Comparison of ENCODE assay signal across 2 cellular contexts in the genomic region with DNA sequence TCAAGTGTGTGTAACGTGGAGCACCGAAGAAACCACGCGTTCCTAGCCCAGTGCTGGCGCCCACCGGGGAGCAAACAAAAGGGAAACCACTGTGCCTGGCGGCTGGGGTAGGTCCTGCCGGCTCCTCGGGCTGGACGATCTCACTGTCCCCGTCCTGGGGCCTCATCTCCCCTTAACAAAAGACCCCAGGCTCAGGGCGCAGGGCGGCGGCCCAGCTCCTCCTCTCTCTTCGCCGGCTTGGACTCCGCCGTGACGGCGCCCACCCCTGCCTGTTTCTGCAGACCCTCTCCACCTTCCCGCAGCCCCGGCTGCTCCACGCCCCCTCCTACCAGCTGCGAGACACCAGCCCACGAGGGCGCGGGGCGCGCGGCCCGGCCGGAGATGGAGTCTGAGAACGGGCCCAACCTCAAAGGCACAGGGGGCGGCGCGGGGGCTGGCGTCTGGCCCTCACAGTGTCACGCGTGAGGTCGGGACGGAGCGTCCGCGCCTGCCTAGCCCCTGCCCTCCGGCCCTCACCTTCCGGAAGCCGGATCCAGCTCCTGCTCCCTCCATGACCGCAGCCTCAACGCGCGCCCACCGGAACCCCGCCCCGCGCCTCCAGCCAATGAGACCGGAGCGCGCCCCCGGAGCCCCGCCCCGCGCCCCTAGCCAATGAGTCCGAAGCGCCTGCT.
TF ChIP-seq lines count a peak whose summit lies in the region.

A gene (minus strand): TSS at position 569 of the 671 bp plus-strand sequence. CDS start 17 bp downstream, at position 552.

TF ChIP-seq in K562, 482 proteins besides CTCF, POLR2A, EP300 and RAD21 (continued from another document and continues in another):
- TF ChIP-seq, protein P1, sequence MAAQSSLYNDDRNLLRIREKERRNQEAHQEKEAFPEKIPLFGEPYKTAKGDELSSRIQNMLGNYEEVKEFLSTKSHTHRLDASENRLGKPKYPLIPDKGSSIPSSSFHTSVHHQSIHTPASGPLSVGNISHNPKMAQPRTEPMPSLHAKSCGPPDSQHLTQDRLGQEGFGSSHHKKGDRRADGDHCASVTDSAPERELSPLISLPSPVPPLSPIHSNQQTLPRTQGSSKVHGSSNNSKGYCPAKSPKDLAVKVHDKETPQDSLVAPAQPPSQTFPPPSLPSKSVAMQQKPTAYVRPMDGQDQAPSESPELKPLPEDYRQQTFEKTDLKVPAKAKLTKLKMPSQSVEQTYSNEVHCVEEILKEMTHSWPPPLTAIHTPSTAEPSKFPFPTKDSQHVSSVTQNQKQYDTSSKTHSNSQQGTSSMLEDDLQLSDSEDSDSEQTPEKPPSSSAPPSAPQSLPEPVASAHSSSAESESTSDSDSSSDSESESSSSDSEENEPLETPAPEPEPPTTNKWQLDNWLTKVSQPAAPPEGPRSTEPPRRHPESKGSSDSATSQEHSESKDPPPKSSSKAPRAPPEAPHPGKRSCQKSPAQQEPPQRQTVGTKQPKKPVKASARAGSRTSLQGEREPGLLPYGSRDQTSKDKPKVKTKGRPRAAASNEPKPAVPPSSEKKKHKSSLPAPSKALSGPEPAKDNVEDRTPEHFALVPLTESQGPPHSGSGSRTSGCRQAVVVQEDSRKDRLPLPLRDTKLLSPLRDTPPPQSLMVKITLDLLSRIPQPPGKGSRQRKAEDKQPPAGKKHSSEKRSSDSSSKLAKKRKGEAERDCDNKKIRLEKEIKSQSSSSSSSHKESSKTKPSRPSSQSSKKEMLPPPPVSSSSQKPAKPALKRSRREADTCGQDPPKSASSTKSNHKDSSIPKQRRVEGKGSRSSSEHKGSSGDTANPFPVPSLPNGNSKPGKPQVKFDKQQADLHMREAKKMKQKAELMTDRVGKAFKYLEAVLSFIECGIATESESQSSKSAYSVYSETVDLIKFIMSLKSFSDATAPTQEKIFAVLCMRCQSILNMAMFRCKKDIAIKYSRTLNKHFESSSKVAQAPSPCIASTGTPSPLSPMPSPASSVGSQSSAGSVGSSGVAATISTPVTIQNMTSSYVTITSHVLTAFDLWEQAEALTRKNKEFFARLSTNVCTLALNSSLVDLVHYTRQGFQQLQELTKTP (IDR thresholded peaks at IDR 0.05; ENCODE audit: low read depth in 1 of 2, partially characterized antibody in 2 of 2): no peak
- no peak for TF ChIP-seq MAFK (IDR thresholded peaks at IDR 0.05; ENCODE audit: low read length)
- TF ChIP-seq ZFX (CRISPR knock-in tag; IDR thresholded peaks at IDR 0.05): 0 out of 2 replicates have a peak, but pooled peaks have one; percentile 8
- no peak for TF ChIP-seq NELFE (IDR thresholded peaks at IDR 0.05; ENCODE audit: insufficient read depth, insufficient read length)
- TF ChIP-seq PTBP1 (IDR thresholded peaks at IDR 0.05; ENCODE audit: low read depth, low read length): no peak
- TF ChIP-seq, protein P2, sequence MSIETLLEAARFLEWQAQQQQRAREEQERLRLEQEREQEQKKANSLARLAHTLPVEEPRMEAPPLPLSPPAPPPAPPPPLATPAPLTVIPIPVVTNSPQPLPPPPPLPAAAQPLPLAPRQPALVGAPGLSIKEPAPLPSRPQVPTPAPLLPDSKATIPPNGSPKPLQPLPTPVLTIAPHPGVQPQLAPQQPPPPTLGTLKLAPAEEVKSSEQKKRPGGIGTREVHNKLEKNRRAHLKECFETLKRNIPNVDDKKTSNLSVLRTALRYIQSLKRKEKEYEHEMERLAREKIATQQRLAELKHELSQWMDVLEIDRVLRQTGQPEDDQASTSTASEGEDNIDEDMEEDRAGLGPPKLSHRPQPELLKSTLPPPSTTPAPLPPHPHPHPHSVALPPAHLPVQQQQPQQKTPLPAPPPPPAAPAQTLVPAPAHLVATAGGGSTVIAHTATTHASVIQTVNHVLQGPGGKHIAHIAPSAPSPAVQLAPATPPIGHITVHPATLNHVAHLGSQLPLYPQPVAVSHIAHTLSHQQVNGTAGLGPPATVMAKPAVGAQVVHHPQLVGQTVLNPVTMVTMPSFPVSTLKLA (conservative IDR thresholded peaks at IDR 0.05): peak; percentile 49 to 86; a peak in 2 of 4 replicates
- TF ChIP-seq, protein P3, sequence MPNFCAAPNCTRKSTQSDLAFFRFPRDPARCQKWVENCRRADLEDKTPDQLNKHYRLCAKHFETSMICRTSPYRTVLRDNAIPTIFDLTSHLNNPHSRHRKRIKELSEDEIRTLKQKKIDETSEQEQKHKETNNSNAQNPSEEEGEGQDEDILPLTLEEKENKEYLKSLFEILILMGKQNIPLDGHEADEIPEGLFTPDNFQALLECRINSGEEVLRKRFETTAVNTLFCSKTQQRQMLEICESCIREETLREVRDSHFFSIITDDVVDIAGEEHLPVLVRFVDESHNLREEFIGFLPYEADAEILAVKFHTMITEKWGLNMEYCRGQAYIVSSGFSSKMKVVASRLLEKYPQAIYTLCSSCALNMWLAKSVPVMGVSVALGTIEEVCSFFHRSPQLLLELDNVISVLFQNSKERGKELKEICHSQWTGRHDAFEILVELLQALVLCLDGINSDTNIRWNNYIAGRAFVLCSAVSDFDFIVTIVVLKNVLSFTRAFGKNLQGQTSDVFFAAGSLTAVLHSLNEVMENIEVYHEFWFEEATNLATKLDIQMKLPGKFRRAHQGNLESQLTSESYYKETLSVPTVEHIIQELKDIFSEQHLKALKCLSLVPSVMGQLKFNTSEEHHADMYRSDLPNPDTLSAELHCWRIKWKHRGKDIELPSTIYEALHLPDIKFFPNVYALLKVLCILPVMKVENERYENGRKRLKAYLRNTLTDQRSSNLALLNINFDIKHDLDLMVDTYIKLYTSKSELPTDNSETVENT (CRISPR knock-in tag; IDR thresholded peaks at IDR 0.05): peak; percentile 85
- peak; percentile 81 for TF ChIP-seq ZBTB7A (IDR thresholded peaks at IDR 0.05; ENCODE audit: borderline replicate concordance, control insufficient read depth, low read depth, low read length)
- TF ChIP-seq NR2C2 (CRISPR knock-in tag; IDR thresholded peaks at IDR 0.05): 0 out of 2 replicates have a peak, but pooled peaks have one; percentile 39
- TF ChIP-seq NR2C2 (tag; IDR thresholded peaks at IDR 0.05): no peak
- peak in 1 of 2 experiments; percentile 72; a peak in 2 of 4 replicates for TF ChIP-seq MAZ (CRISPR knock-in tag; conservative IDR thresholded peaks at IDR 0.05 in 1 of 2, IDR thresholded peaks at IDR 0.05 in 1 of 2)
- no peak for TF ChIP-seq BMI1 (IDR thresholded peaks at IDR 0.05; ENCODE audit: low read length)
- TF ChIP-seq, protein P4, sequence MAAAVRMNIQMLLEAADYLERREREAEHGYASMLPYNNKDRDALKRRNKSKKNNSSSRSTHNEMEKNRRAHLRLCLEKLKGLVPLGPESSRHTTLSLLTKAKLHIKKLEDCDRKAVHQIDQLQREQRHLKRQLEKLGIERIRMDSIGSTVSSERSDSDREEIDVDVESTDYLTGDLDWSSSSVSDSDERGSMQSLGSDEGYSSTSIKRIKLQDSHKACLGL (CRISPR knock-in tag; IDR thresholded peaks at IDR 0.05; ENCODE audit: borderline replicate concordance, poor library complexity, severe bottlenecking): peak; percentile 10

TF ChIP-seq in HepG2, 621 proteins besides CTCF, POLR2A, EP300 and RAD21 (continued from another document and continues in another):
- TF ChIP-seq, protein P5, sequence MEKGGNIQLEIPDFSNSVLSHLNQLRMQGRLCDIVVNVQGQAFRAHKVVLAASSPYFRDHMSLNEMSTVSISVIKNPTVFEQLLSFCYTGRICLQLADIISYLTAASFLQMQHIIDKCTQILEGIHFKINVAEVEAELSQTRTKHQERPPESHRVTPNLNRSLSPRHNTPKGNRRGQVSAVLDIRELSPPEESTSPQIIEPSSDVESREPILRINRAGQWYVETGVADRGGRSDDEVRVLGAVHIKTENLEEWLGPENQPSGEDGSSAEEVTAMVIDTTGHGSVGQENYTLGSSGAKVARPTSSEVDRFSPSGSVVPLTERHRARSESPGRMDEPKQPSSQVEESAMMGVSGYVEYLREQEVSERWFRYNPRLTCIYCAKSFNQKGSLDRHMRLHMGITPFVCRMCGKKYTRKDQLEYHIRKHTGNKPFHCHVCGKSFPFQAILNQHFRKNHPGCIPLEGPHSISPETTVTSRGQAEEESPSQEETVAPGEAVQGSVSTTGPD (CRISPR knock-in tag; IDR thresholded peaks at IDR 0.05): no peak
- TF ChIP-seq SOX5 (CRISPR knock-in tag; IDR thresholded peaks at IDR 0.05; ENCODE audit: borderline replicate concordance) (0 out of 2 replicates have a peak, but pooled peaks have one; percentile 8), NFATC3 (CRISPR knock-in tag; IDR thresholded peaks at IDR 0.05) (no peak), CBFB (CRISPR knock-in tag; IDR thresholded peaks at IDR 0.05) (peak; percentile 78; the same call in 1 of the 2 replicates), NFKBIZ (CRISPR knock-in tag; IDR thresholded peaks at IDR 0.05) (no peak), NBN (conservative IDR thresholded peaks at IDR 0.05) (no peak), BRD4 (CRISPR knock-in tag; IDR thresholded peaks at IDR 0.05) (peak; percentile 71; the same call in 1 of the 2 replicates), TOE1 (CRISPR knock-in tag; IDR thresholded peaks at IDR 0.05) (no peak), ZNF883 (CRISPR knock-in tag; IDR thresholded peaks at IDR 0.05; ENCODE audit: not compliant biosample characterization) (peak; percentile 34), ZFP90 (CRISPR knock-in tag; IDR thresholded peaks at IDR 0.05; ENCODE audit: borderline replicate concordance) (no peak; the same call in none of the 2 replicates), GATA4 (IDR thresholded peaks at IDR 0.05; ENCODE audit: borderline replicate concordance, low read depth) (peak; percentile 47; the same call in 1 of the 2 replicates)
- TF ChIP-seq, protein P6, sequence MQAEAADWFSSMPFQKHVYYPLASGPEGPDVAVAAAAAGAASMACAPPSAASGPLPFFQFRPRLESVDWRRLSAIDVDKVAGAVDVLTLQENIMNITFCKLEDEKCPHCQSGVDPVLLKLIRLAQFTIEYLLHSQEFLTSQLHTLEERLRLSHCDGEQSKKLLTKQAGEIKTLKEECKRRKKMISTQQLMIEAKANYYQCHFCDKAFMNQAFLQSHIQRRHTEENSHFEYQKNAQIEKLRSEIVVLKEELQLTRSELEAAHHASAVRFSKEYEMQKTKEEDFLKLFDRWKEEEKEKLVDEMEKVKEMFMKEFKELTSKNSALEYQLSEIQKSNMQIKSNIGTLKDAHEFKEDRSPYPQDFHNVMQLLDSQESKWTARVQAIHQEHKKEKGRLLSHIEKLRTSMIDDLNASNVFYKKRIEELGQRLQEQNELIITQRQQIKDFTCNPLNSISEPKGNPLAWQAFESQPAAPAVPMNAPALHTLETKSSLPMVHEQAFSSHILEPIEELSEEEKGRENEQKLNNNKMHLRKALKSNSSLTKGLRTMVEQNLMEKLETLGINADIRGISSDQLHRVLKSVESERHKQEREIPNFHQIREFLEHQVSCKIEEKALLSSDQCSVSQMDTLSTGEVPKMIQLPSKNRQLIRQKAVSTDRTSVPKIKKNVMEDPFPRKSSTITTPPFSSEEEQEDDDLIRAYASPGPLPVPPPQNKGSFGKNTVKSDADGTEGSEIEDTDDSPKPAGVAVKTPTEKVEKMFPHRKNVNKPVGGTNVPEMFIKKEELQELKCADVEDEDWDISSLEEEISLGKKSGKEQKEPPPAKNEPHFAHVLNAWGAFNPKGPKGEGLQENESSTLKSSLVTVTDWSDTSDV (CRISPR knock-in tag; IDR thresholded peaks at IDR 0.05): peak; percentile 92; the same call in 1 of the 2 replicates
- TF ChIP-seq, protein P7, sequence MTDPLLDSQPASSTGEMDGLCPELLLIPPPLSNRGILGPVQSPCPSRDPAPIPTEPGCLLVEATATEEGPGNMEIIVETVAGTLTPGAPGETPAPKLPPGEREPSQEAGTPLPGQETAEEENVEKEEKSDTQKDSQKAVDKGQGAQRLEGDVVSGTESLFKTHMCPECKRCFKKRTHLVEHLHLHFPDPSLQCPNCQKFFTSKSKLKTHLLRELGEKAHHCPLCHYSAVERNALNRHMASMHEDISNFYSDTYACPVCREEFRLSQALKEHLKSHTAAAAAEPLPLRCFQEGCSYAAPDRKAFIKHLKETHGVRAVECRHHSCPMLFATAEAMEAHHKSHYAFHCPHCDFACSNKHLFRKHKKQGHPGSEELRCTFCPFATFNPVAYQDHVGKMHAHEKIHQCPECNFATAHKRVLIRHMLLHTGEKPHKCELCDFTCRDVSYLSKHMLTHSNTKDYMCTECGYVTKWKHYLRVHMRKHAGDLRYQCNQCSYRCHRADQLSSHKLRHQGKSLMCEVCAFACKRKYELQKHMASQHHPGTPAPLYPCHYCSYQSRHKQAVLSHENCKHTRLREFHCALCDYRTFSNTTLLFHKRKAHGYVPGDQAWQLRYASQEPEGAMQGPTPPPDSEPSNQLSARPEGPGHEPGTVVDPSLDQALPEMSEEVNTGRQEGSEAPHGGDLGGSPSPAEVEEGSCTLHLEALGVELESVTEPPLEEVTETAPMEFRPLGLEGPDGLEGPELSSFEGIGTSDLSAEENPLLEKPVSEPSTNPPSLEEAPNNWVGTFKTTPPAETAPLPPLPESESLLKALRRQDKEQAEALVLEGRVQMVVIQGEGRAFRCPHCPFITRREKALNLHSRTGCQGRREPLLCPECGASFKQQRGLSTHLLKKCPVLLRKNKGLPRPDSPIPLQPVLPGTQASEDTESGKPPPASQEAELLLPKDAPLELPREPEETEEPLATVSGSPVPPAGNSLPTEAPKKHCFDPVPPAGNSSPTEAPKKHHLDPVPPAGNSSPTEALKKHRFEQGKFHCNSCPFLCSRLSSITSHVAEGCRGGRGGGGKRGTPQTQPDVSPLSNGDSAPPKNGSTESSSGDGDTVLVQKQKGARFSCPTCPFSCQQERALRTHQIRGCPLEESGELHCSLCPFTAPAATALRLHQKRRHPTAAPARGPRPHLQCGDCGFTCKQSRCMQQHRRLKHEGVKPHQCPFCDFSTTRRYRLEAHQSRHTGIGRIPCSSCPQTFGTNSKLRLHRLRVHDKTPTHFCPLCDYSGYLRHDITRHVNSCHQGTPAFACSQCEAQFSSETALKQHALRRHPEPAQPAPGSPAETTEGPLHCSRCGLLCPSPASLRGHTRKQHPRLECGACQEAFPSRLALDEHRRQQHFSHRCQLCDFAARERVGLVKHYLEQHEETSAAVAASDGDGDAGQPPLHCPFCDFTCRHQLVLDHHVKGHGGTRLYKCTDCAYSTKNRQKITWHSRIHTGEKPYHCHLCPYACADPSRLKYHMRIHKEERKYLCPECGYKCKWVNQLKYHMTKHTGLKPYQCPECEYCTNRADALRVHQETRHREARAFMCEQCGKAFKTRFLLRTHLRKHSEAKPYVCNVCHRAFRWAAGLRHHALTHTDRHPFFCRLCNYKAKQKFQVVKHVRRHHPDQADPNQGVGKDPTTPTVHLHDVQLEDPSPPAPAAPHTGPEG (CRISPR knock-in tag; IDR thresholded peaks at IDR 0.05): peak; percentile 80; the same call in 1 of the 2 replicates
- TF ChIP-seq, protein P8, sequence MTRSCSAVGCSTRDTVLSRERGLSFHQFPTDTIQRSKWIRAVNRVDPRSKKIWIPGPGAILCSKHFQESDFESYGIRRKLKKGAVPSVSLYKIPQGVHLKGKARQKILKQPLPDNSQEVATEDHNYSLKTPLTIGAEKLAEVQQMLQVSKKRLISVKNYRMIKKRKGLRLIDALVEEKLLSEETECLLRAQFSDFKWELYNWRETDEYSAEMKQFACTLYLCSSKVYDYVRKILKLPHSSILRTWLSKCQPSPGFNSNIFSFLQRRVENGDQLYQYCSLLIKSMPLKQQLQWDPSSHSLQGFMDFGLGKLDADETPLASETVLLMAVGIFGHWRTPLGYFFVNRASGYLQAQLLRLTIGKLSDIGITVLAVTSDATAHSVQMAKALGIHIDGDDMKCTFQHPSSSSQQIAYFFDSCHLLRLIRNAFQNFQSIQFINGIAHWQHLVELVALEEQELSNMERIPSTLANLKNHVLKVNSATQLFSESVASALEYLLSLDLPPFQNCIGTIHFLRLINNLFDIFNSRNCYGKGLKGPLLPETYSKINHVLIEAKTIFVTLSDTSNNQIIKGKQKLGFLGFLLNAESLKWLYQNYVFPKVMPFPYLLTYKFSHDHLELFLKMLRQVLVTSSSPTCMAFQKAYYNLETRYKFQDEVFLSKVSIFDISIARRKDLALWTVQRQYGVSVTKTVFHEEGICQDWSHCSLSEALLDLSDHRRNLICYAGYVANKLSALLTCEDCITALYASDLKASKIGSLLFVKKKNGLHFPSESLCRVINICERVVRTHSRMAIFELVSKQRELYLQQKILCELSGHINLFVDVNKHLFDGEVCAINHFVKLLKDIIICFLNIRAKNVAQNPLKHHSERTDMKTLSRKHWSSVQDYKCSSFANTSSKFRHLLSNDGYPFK (CRISPR knock-in tag; IDR thresholded peaks at IDR 0.05; ENCODE audit: borderline replicate concordance): peak; percentile 17; the same call in 1 of the 2 replicates
